In genomic region chr6:52284460-52285173, GRCh38 we compare ENCODE assay signal across 1 cellular context.
TF ChIP-seq lines count a peak whose summit lies in the region.

TSS of gene MCM3 (minus strand) at chr6:52284742. CDS start at chr6:52284674, 68 bp downstream.

TF ChIP-seq in GM12878, 131 proteins besides CTCF, POLR2A, EP300 and RAD21 (continued from another document and continues in another):
- TF ChIP-seq ATF2 (IDR thresholded peaks at IDR 0.05; ENCODE audit: low read length) = no peak
- no peak for TF ChIP-seq PAX5 (IDR thresholded peaks at IDR 0.05; ENCODE audit: borderline replicate concordance, low read depth, low read length)
- TF ChIP-seq HDAC6 (IDR thresholded peaks at IDR 0.05; ENCODE audit: unreplicated experiment) = no peak
- no peak for TF ChIP-seq ZZZ3 (IDR thresholded peaks at IDR 0.05; ENCODE audit: control insufficient read depth, insufficient read length, low read depth)
- peak; percentile 88 for TF ChIP-seq IKZF1 (conservative IDR thresholded peaks at IDR 0.05)
- peak; percentile 93 for TF ChIP-seq SP1 (IDR thresholded peaks at IDR 0.05; ENCODE audit: low read depth, low read length)
- TF ChIP-seq CBFB (IDR thresholded peaks at IDR 0.05; ENCODE audit: low read depth) = no peak; the same call in none of the 2 replicates
- TF ChIP-seq POU2F2 (IDR thresholded peaks at IDR 0.05; ENCODE audit: borderline replicate concordance, low read depth, low read length) = 0 out of 3 replicates have a peak, but pooled peaks have one; percentile 9
- no peak for TF ChIP-seq JUND (IDR thresholded peaks at IDR 0.05; ENCODE audit: low read depth, low read length)
- TF ChIP-seq BCL11A (IDR thresholded peaks at IDR 0.05; ENCODE audit: low read depth, low read length) = no peak
- TF ChIP-seq ZBTB4 (CRISPR knock-in tag; IDR thresholded peaks at IDR 0.05) = no peak
- TF ChIP-seq SREBF2 (IDR thresholded peaks at IDR 0.05; ENCODE audit: low read length) = no peak
- TF ChIP-seq ZNF384 (IDR thresholded peaks at IDR 0.05; ENCODE audit: borderline replicate concordance, low read depth, low read length) = no peak
- TF ChIP-seq USF1 (IDR thresholded peaks at IDR 0.05; ENCODE audit: borderline replicate concordance, extremely low read length, insufficient read depth, low read depth, low read length) = no peak
- peak; percentile 95 for TF ChIP-seq PBX3 (IDR thresholded peaks at IDR 0.05; ENCODE audit: insufficient replicate concordance, low read depth, low read length)
- TF ChIP-seq ZNF217 (IDR thresholded peaks at IDR 0.05) = no peak
- TF ChIP-seq HDAC2 (IDR thresholded peaks at IDR 0.05) = no peak
- TF ChIP-seq KAT2A (conservative IDR thresholded peaks at IDR 0.05; ENCODE audit: control insufficient read depth, low read depth, low read length) = no peak
- no peak for TF ChIP-seq POLR2AphosphoS2 (IDR thresholded peaks at IDR 0.05; ENCODE audit: low read depth, low read length)
- TF ChIP-seq EGR1 (IDR thresholded peaks at IDR 0.05; ENCODE audit: borderline replicate concordance in 1 of 2, low read depth in 2 of 2, low read length in 2 of 2) = no peak
- peak; percentile 90; the same call in 1 of the 2 replicates for TF ChIP-seq GATAD2B (conservative IDR thresholded peaks at IDR 0.05; ENCODE audit: low read depth)
- no peak for TF ChIP-seq CHD4 (IDR thresholded peaks at IDR 0.05)
- TF ChIP-seq E4F1 (IDR thresholded peaks at IDR 0.05; ENCODE audit: borderline replicate concordance, partially characterized antibody) = peak; percentile 70
- TF ChIP-seq CHD2 (IDR thresholded peaks at IDR 0.05; ENCODE audit: borderline replicate concordance, low read depth, low read length) = peak; percentile 95
- TF ChIP-seq SUZ12 (IDR thresholded peaks at IDR 0.05; ENCODE audit: unreplicated experiment) = no peak
- TF ChIP-seq MTA3 (IDR thresholded peaks at IDR 0.05; ENCODE audit: borderline replicate concordance, low read length) = no peak
- TF ChIP-seq RELB (IDR thresholded peaks at IDR 0.05; ENCODE audit: low read depth) = no peak; the same call in 1 of the 2 replicates
- TF ChIP-seq SUPT20H (IDR thresholded peaks at IDR 0.05; ENCODE audit: borderline replicate concordance, control insufficient read depth, low read depth, low read length) = no peak
- no peak for TF ChIP-seq TBL1XR1 (IDR thresholded peaks at IDR 0.05; ENCODE audit: low read depth, low read length)
- TF ChIP-seq NR2C2 (IDR thresholded peaks at IDR 0.05; ENCODE audit: borderline replicate concordance, control insufficient read depth, insufficient read length, low read depth) = no peak
- peak; percentile 13 for TF ChIP-seq SKIL (IDR thresholded peaks at IDR 0.05; ENCODE audit: low read depth, poor library complexity, severe bottlenecking)
- TF ChIP-seq BHLHE40 (IDR thresholded peaks at IDR 0.05; ENCODE audit: borderline replicate concordance in 1 of 2, low read depth in 2 of 2, low read length in 1 of 2) = peak; percentile 5 to 57; a peak in 2 of 4 replicates
- no peak for TF ChIP-seq ZNF687 (IDR thresholded peaks at IDR 0.05)
- TF ChIP-seq CHD1 (IDR thresholded peaks at IDR 0.05; ENCODE audit: low read depth, low read length) = no peak; the same call in 1 of the 2 replicates
- TF ChIP-seq TCF7 (IDR thresholded peaks at IDR 0.05; ENCODE audit: borderline replicate concordance) = no peak
- no peak for TF ChIP-seq RCOR1 (conservative IDR thresholded peaks at IDR 0.05; ENCODE audit: low read depth, low read length)
- no peak for TF ChIP-seq STAT1 (conservative IDR thresholded peaks at IDR 0.05)
- no peak for TF ChIP-seq ZNF274 (IDR thresholded peaks at IDR 0.05; ENCODE audit: insufficient read depth, insufficient read length)
- no peak for TF ChIP-seq BRCA1 (IDR thresholded peaks at IDR 0.05; ENCODE audit: low read depth, low read length)
- peak in 1 of 2 experiments; percentile 26; a peak in 1 of 4 replicates for TF ChIP-seq IKZF2 (IDR thresholded peaks at IDR 0.05)
- peak; percentile 21 for TF ChIP-seq RELA (IDR thresholded peaks at IDR 0.05; ENCODE audit: borderline replicate concordance, partially characterized antibody)
- peak; percentile 100 for TF ChIP-seq E2F8 (IDR thresholded peaks at IDR 0.05; ENCODE audit: low read depth, partially characterized antibody)
- no peak for TF ChIP-seq PAX8 (IDR thresholded peaks at IDR 0.05)
